Comparison of ENCODE assay signal across 23 cellular contexts in the genomic region with DNA sequence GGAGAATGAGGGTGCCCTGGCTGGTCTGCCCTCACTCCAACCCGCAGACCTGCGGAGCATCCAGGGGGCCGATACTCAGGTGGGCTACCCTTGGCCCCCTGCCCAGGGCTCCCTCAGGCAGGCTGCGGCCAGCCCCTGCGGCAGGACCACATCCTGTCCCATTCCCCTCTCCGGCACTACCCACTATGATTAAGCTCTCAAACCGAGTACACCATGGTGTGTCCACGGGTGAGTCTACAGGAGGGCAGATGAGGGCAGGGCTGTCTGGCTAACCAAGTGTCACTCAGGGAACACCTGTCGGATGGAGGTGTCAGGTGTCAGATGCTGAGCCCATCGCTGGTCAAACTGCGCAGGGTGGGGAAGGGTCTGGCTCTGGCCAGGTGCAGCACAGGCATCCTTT. TPM values are rescaled to one million over a fixed set of nuclear protein-coding genes. Genes with fewer than 3 reads are reported as not detected.
A peak's percentile ranks its signal among the peaks of the same experiment; 100 is the strongest.
DNase-seq lines count a peak whose midpoint lies in the region; ATAC-seq and TF ChIP-seq lines count a peak whose summit lies in the region.
"Had no signal": no experiment of that assay in that cellular context is flagged by ENCODE, and none has a peak within 500 bp of the region (broad histone marks: within the 10 kb centered on the region; RNA-seq: fewer than 3 reads in every experiment).

No MANE protein-coding gene starts in this region.

- TF ChIP-seq CTCF in CD8-positive, alpha-beta T cell (IDR thresholded peaks at IDR 0.05) = no peak
- TF ChIP-seq CTCF in natural killer cell (IDR thresholded peaks at IDR 0.05) = no peak

- peak overlapping the region; percentile 80 for H3K27ac Mint-ChIP-seq in CD8-positive, alpha-beta T cell
- H3K27ac Mint-ChIP-seq in activated CD8-positive, alpha-beta T cell treated with anti-CD3 and anti-CD28 coated beads, Interleukin-2, amount 10 ng/mL, durations not matched to agents 7 days and 5 days = peak overlapping the region; percentile 72
- peak overlapping the region; percentile 43 to 69 for H3K27ac Mint-ChIP-seq in natural killer cell
- no peak overlapping the region for H3K27ac Mint-ChIP-seq in activated T-helper 1 cell treated with anti-CD3 and anti-CD28 coated beads, Interleukin-12 subunit alpha, Interleukin-12 subunit beta, Interleukin-2, Interleukin-4 antibody, amounts not matched to agents 30 ng/mL and 10 ng/mL and 1 ng/mL, durations not matched to agents 14 hours and 24 hours and 36 hours
- H3K27ac Mint-ChIP-seq: stimulated activated memory B cell treated with anti-CD40 and anti-IgM and Interleukin-4, amounts not matched to agents 10 μg/mL and 1 μg/mL and 100 μg/mL, for 72 hours had no signal

- no peaks in the 10 kb centered on the region for H3K9me3 ChIP-seq in CD8-positive, alpha-beta T cell (ENCODE audit: low read length)
- H3K9me3 ChIP-seq: mucosa of descending colon, thoracic aorta had no signal

- peaks cover 34% of the 10 kb centered on the region for H3K4me1 ChIP-seq in CD8-positive, alpha-beta T cell (ENCODE audit: insufficient read depth, low read length)

- DNase-seq in DMS79 treated with DMSO at 0.1 percent for 48 hours (lab: John Stamatoyannopoulos, UW) (peak; percentile 62), DMS79 (lab: John Stamatoyannopoulos, UW) (no peak), natural killer cell (no peak), NCI-H82 treated with DMSO at 0.1 percent for 48 hours (lab: John Stamatoyannopoulos, UW; ENCODE audit: unreplicated experiment) (no peak), AML-193 (lab: John Stamatoyannopoulos, UW) (no peak)
- no peak for DNase-seq in CD8-positive, alpha-beta T cell
- no peak for DNase-seq in activated CD8-positive, alpha-beta T cell treated with anti-CD3 and anti-CD28 coated beads, Interleukin-2, amount 10 ng/mL, durations not matched to agents 7 days and 5 days
- DNase-seq in activated T-helper 1 cell treated with anti-CD3 and anti-CD28 coated beads, Interleukin-12 subunit alpha, Interleukin-12 subunit beta, Interleukin-2, Interleukin-4 antibody, amounts not matched to agents 30 ng/mL and 10 ng/mL and 1 ng/mL, durations not matched to agents 14 hours and 24 hours and 36 hours (ENCODE audit: low spot score) = no peak
- DNase-seq: erythroblast; foreskin melanocyte; HFFc6; hypothalamus; KG1; mucosa of descending colon; NCI-H2081; NCI-H446 treated with DMSO at 0.1 percent for 48 hours; stimulated activated CD4-positive, alpha-beta T cell treated with anti-CD3 and anti-CD28 coated beads, Interleukin-1b, Interleukin-23, amount 100 ng/mL, for 48 hours had no signal

- no peaks in the 10 kb centered on the region for H3K27me3 Mint-ChIP-seq in CD8-positive, alpha-beta T cell (ENCODE audit: low read depth)
- no peaks in the 10 kb centered on the region for H3K27me3 Mint-ChIP-seq in activated CD8-positive, alpha-beta T cell treated with anti-CD3 and anti-CD28 coated beads, Interleukin-2, amount 10 ng/mL, durations not matched to agents 7 days and 5 days (ENCODE audit: low read depth)
- H3K27me3 Mint-ChIP-seq in natural killer cell (ENCODE audit: low read depth in 2 of 2) = no peaks in the 10 kb centered on the region
- no peaks in the 10 kb centered on the region for H3K27me3 Mint-ChIP-seq in activated T-helper 1 cell treated with anti-CD3 and anti-CD28 coated beads, Interleukin-12 subunit alpha, Interleukin-12 subunit beta, Interleukin-2, Interleukin-4 antibody, amounts not matched to agents 30 ng/mL and 10 ng/mL and 1 ng/mL, durations not matched to agents 14 hours and 24 hours and 36 hours (ENCODE audit: insufficient read depth)
- H3K27me3 Mint-ChIP-seq: stimulated activated memory B cell treated with anti-CD40 and anti-IgM and Interleukin-4, amounts not matched to agents 10 μg/mL and 1 μg/mL and 100 μg/mL, for 72 hours had no signal

- H3K4me3 Mint-ChIP-seq in CD8-positive, alpha-beta T cell = no peak overlapping the region
- no peak overlapping the region for H3K4me3 Mint-ChIP-seq in activated CD8-positive, alpha-beta T cell treated with anti-CD3 and anti-CD28 coated beads, Interleukin-2, amount 10 ng/mL, durations not matched to agents 7 days and 5 days
- peak overlapping the region; percentile 9 for H3K4me3 Mint-ChIP-seq in natural killer cell
- no peak overlapping the region for H3K4me3 Mint-ChIP-seq in activated T-helper 1 cell treated with anti-CD3 and anti-CD28 coated beads, Interleukin-12 subunit alpha, Interleukin-12 subunit beta, Interleukin-2, Interleukin-4 antibody, amounts not matched to agents 30 ng/mL and 10 ng/mL and 1 ng/mL, durations not matched to agents 14 hours and 24 hours and 36 hours
- H3K4me3 Mint-ChIP-seq: HFFc6; stimulated activated memory B cell treated with anti-CD40 and anti-IgM and Interleukin-4, amounts not matched to agents 10 μg/mL and 1 μg/mL and 100 μg/mL, for 72 hours had no signal

- H3K27ac ChIP-seq in CD8-positive, alpha-beta T cell (ENCODE audit: low read depth, low read length) = no peak overlapping the region
- H3K27ac ChIP-seq: 22Rv1, SK-N-MC, thoracic aorta, VCaP had no signal

- H3K4me3 ChIP-seq in CD8-positive, alpha-beta T cell (ENCODE audit: low read depth, low read length) = no peak overlapping the region
- H3K4me3 ChIP-seq: mucosa of descending colon, SK-N-MC, skin epidermis, thoracic aorta had no signal

- H3K36me3 ChIP-seq in CD8-positive, alpha-beta T cell (ENCODE audit: insufficient read depth, low read length) = peaks cover 25% of the 10 kb centered on the region

- CTCF ChIA-PET in CD8-positive, alpha-beta T cell (lab: Charles Lee) = interaction anchor here (0.7 to 1.3 kb wide), 2 partner anchors 26 to 223 kb away, joined by 3 to 4 read pairs; no protein-coding TSS in a partner anchor
- CTCF ChIA-PET in activated CD8-positive, alpha-beta T cell treated with anti-CD3 and anti-CD28 coated beads, Interleukin-2, amount 10 ng/mL, durations not matched to agents 7 days and 5 days (lab: Charles Lee) = interaction anchor here (0.7 to 1.4 kb wide), 2 partner anchors 302 to 350 kb away, joined by 3 read pairs; no protein-coding TSS in a partner anchor

- intact Hi-C loops in CD8-positive, alpha-beta T cell (cut with DNase I, micrococcal nuclease) = no loop called here
- intact Hi-C loops in natural killer cell (cut with micrococcal nuclease) = no loop called here
- intact Hi-C loops in activated T-helper 1 cell treated with anti-CD3 and anti-CD28 coated beads, Interleukin-12 subunit alpha, Interleukin-12 subunit beta, Interleukin-2, Interleukin-4 antibody, amounts not matched to agents 30 ng/mL and 10 ng/mL and 1 ng/mL, durations not matched to agents 14 hours and 24 hours and 36 hours (cut with micrococcal nuclease) = no loop called here

- H3K9me3 Mint-ChIP-seq in CD8-positive, alpha-beta T cell = no peaks in the 10 kb centered on the region
- no peaks in the 10 kb centered on the region for H3K9me3 Mint-ChIP-seq in activated CD8-positive, alpha-beta T cell treated with anti-CD3 and anti-CD28 coated beads, Interleukin-2, amount 10 ng/mL, durations not matched to agents 7 days and 5 days (ENCODE audit: insufficient read depth)
- H3K9me3 Mint-ChIP-seq in natural killer cell = no peaks in the 10 kb centered on the region
- H3K9me3 Mint-ChIP-seq in activated T-helper 1 cell treated with anti-CD3 and anti-CD28 coated beads, Interleukin-12 subunit alpha, Interleukin-12 subunit beta, Interleukin-2, Interleukin-4 antibody, amounts not matched to agents 30 ng/mL and 10 ng/mL and 1 ng/mL, durations not matched to agents 14 hours and 24 hours and 36 hours = no peaks in the 10 kb centered on the region
- H3K9me3 Mint-ChIP-seq: HFFc6; stimulated activated memory B cell treated with anti-CD40 and anti-IgM and Interleukin-4, amounts not matched to agents 10 μg/mL and 1 μg/mL and 100 μg/mL, for 72 hours had no signal

- peaks cover 51% of the 10 kb centered on the region for H3K4me1 Mint-ChIP-seq in CD8-positive, alpha-beta T cell (ENCODE audit: low read depth)
- H3K4me1 Mint-ChIP-seq in activated CD8-positive, alpha-beta T cell treated with anti-CD3 and anti-CD28 coated beads, Interleukin-2, amount 10 ng/mL, durations not matched to agents 7 days and 5 days (ENCODE audit: low read depth) = peaks cover 30% of the 10 kb centered on the region
- peaks cover 38 to 42% of the 10 kb centered on the region in 2 donors for H3K4me1 Mint-ChIP-seq in natural killer cell
- peaks cover 17% of the 10 kb centered on the region for H3K4me1 Mint-ChIP-seq in activated T-helper 1 cell treated with anti-CD3 and anti-CD28 coated beads, Interleukin-12 subunit alpha, Interleukin-12 subunit beta, Interleukin-2, Interleukin-4 antibody, amounts not matched to agents 30 ng/mL and 10 ng/mL and 1 ng/mL, durations not matched to agents 14 hours and 24 hours and 36 hours (ENCODE audit: low read depth)
- H3K4me1 Mint-ChIP-seq: stimulated activated memory B cell treated with anti-CD40 and anti-IgM and Interleukin-4, amounts not matched to agents 10 μg/mL and 1 μg/mL and 100 μg/mL, for 72 hours had no signal

- POLR2A ChIA-PET in CD8-positive, alpha-beta T cell (lab: Charles Lee) = no interaction called here
- POLR2A ChIA-PET in activated CD8-positive, alpha-beta T cell treated with anti-CD3 and anti-CD28 coated beads, Interleukin-2, amount 10 ng/mL, durations not matched to agents 7 days and 5 days (lab: Charles Lee) = no interaction called here

- no peaks in the 10 kb centered on the region for H3K27me3 ChIP-seq in CD8-positive, alpha-beta T cell (ENCODE audit: insufficient read depth, low read length)

- H3K36me3 Mint-ChIP-seq in CD8-positive, alpha-beta T cell = peaks cover 49% of the 10 kb centered on the region
- peaks cover 34% of the 10 kb centered on the region for H3K36me3 Mint-ChIP-seq in activated CD8-positive, alpha-beta T cell treated with anti-CD3 and anti-CD28 coated beads, Interleukin-2, amount 10 ng/mL, durations not matched to agents 7 days and 5 days (ENCODE audit: low read depth)
- no peaks in the 10 kb centered on the region for H3K36me3 Mint-ChIP-seq in natural killer cell
- H3K36me3 Mint-ChIP-seq in activated T-helper 1 cell treated with anti-CD3 and anti-CD28 coated beads, Interleukin-12 subunit alpha, Interleukin-12 subunit beta, Interleukin-2, Interleukin-4 antibody, amounts not matched to agents 30 ng/mL and 10 ng/mL and 1 ng/mL, durations not matched to agents 14 hours and 24 hours and 36 hours (ENCODE audit: low read depth) = peaks cover 18% of the 10 kb centered on the region

- ATAC-seq in CD8-positive, alpha-beta T cell = no peak
- no peak for ATAC-seq in activated CD8-positive, alpha-beta T cell treated with anti-CD3 and anti-CD28 coated beads, Interleukin-2, amount 10 ng/mL, durations not matched to agents 7 days and 5 days
- ATAC-seq in natural killer cell = peak; percentile 34 to 40 (median 39)
- ATAC-seq: mucosa of descending colon; stimulated activated memory B cell treated with anti-CD40 and anti-IgM and Interleukin-4, amounts not matched to agents 10 μg/mL and 1 μg/mL and 100 μg/mL, for 72 hours had no signal

RNA-seq across cellular contexts. Expression of a gene that starts 47.2 kb away (rescaled TPM):
- total RNA-seq in CD8-positive, alpha-beta T cell = 1 to 10 TPM; 1.3 to 2.1 TPM
- 1 to 10 TPM; 4.0 to 5.3 TPM for total RNA-seq in activated CD8-positive, alpha-beta T cell treated with anti-CD3 and anti-CD28 coated beads, Interleukin-2, amount 10 ng/mL, durations not matched to agents 7 days and 5 days
- total RNA-seq in natural killer cell = 1 to 10 TPM; 5.8 to 8.5 (median 7.6) TPM
- 9.9 and 12.0 TPM in 2 replicates for total RNA-seq in activated T-helper 1 cell treated with anti-CD3 and anti-CD28 coated beads, Interleukin-12 subunit alpha, Interleukin-12 subunit beta, Interleukin-2, Interleukin-4 antibody, amounts not matched to agents 30 ng/mL and 10 ng/mL and 1 ng/mL, durations not matched to agents 14 hours and 24 hours and 36 hours

RNA-seq across cellular contexts. Expression of a gene that starts 47.4 kb away (rescaled TPM):
- total RNA-seq in CD8-positive, alpha-beta T cell = 1 to 10 TPM; 7.9 to 8.1 TPM
- total RNA-seq in activated CD8-positive, alpha-beta T cell treated with anti-CD3 and anti-CD28 coated beads, Interleukin-2, amount 10 ng/mL, durations not matched to agents 7 days and 5 days = 10 to 100 TPM; 46.3 to 50.6 TPM
- total RNA-seq in natural killer cell = 10 to 100 TPM; 25.5 to 31.9 (median 28.9) TPM
- 30.0 and 31.1 TPM in 2 replicates for total RNA-seq in activated T-helper 1 cell treated with anti-CD3 and anti-CD28 coated beads, Interleukin-12 subunit alpha, Interleukin-12 subunit beta, Interleukin-2, Interleukin-4 antibody, amounts not matched to agents 30 ng/mL and 10 ng/mL and 1 ng/mL, durations not matched to agents 14 hours and 24 hours and 36 hours

Comparison
In these comparisons a context has a peak if more than half of its experiments do, and no peak if none do; other contexts are left out.
1. ATAC-seq: peak in natural killer cell (3 of 3); none in CD8-positive, alpha-beta T cell (single experiment) and activated CD8-positive, alpha-beta T cell treated with anti-CD3 and anti-CD28 coated beads, Interleukin-2, amount 10 ng/mL, durations not matched to agents 7 days and 5 days (single experiment).